In the genomic region with DNA sequence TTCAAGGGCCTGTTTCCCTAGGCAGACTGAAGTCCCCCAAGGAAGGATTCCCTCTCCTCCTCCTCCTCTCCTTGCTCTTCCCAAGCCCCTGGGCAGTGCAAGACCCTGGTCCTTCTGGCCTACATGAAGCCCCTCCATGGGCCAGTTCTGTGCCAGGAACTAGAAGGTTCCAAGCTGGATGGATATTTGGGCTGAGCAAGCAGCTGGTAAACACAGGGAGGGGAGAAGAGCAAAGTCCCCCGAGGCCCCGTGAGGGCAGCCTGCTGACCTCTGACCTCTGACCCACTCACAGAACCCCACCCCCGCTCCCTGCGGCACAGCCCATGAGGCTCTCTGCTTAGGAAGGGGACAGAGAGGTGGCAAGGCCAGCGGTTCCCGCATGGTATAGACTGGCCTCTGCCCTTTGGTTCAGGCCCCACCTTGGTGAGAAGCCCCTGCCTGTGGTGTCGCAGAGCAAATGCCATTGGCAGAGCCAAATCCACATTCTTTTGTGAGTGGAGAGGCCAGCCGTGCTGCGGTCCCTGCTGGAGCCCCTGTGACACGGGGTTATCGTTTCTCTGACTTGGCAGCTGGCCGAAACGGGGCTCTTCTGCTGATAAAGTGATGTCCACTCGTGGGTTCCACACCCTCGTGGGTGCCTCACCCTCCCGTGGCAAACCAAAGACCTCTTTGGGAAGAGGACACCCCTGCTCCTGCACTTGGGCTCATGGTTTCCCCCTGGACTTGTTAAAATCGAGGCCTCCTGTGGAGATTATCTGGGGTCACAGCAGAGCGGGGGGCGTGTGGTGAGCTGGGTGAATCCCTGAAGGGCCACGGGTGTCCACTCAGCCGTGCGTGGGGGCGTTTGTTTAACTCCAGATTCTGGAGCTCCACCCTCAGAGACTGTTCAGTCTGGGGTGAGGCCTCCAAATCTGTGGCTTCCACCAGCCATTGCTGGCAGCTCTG, we compare ENCODE assay signal across 18 cellular contexts. TPM values are rescaled to one million over a fixed set of nuclear protein-coding genes. Genes with fewer than 3 reads are reported as not detected.
A peak's percentile ranks its signal among the peaks of the same experiment; 100 is the strongest.
DNase-seq lines count a peak whose midpoint lies in the region; TF ChIP-seq lines count a peak whose summit lies in the region.
"Had no signal": no experiment of that assay in that cellular context is flagged by ENCODE, and none has a peak within 500 bp of the region (broad histone marks: within the 10 kb centered on the region; RNA-seq: fewer than 3 reads in every experiment).

No MANE protein-coding gene starts in this region.

- TF ChIP-seq RAD21 in liver (IDR thresholded peaks at IDR 0.05): no peak

- DNase-seq in spleen (peak; percentile 69), NCI-H69 (lab: John Stamatoyannopoulos, UW) (no peak), T-helper 9 cell (no peak), HUDEP-2 (lab: John Stamatoyannopoulos, UW; ENCODE audit: unreplicated experiment in 76 of 76) (no peak)
- DNase-seq: ACHN, GDM1, MM.1S, NCI-H1092, NCI-H2081, NCI-H2171 treated with DMSO at 0.1 percent for 48 hours, NCI-H446, NCI-H526 treated with DMSO at 0.1 percent for 48 hours had no signal

- H3K27me3 Mint-ChIP-seq in brain: peaks cover 6% of the 10 kb centered on the region

- TF ChIP-seq CTCF in HEK293 (tag by site-specific recombination; IDR thresholded peaks at IDR 0.05) (no peak), brain (conservative IDR thresholded peaks at IDR 0.05) (no peak), liver (IDR thresholded peaks at IDR 0.05; ENCODE audit: low read depth, low read length, missing input control) (no peak), spleen (IDR thresholded peaks at IDR 0.05 in 8 of 11, conservative IDR thresholded peaks at IDR 0.05 in 3 of 11) (no peak)

- H3K27ac ChIP-seq in HEK293 (ENCODE audit: extremely low read depth, low read depth, low read length): no peak overlapping the region
- peak overlapping the region; percentile 89 to 94 for H3K27ac ChIP-seq in liver (ENCODE audit: low read depth in 1 of 2, low read length in 2 of 2)
- H3K27ac ChIP-seq in spleen: no peak overlapping the region
- H3K27ac ChIP-seq: C4-2B had no signal

- intact Hi-C loops in spleen (cut with DNase I; ENCODE audit: low total_unique reads): no loop called here

- peaks cover 46% of the 10 kb centered on the region for H3K4me1 Mint-ChIP-seq in brain

- H3K27ac Mint-ChIP-seq in brain: peak overlapping the region in 3 of 5 experiments; percentile 82 to 94 (median 83)

- H3K9ac ChIP-seq in liver (ENCODE audit: low read depth in 1 of 2, low read length in 2 of 2): peak overlapping the region; percentile 30 to 35

- WGBS in liver: 44% methylated on average over 23 of the region's 23 CpGs
- WGBS in spleen, 5 donors: 67 to 82% (median 76%) methylated on average over 13 to 23 of the region's 23 CpGs

- peak overlapping the region in 4 of 5 experiments; percentile 49 to 67 (median 60) for H3K4me3 Mint-ChIP-seq in brain

- H3K9me3 ChIP-seq in HEK293 (ENCODE audit: control insufficient read depth, insufficient read depth, low read depth, low read length): no peaks in the 10 kb centered on the region
- H3K9me3 ChIP-seq in liver (ENCODE audit: control insufficient read depth in 4 of 4, low read length in 3 of 4): no peaks in the 10 kb centered on the region
- no peaks in the 10 kb centered on the region for H3K9me3 ChIP-seq in spleen
- H3K9me3 ChIP-seq: HAP-1 had no signal

- no peaks in the 10 kb centered on the region for H3K36me3 Mint-ChIP-seq in brain

- no peak for TF ChIP-seq POLR2A in spleen (IDR thresholded peaks at IDR 0.05)

- no peaks in the 10 kb centered on the region for H3K36me3 ChIP-seq in HEK293 (ENCODE audit: control insufficient read depth in 2 of 2, insufficient read depth in 1 of 2, low read length in 2 of 2)
- no peaks in the 10 kb centered on the region for H3K36me3 ChIP-seq in liver (ENCODE audit: control insufficient read depth in 4 of 4, insufficient read depth in 3 of 4, low read depth in 1 of 4, low read length in 3 of 4)
- no peaks in the 10 kb centered on the region for H3K36me3 ChIP-seq in spleen
- H3K36me3 ChIP-seq: HAP-1 had no signal

- CTCF ChIA-PET in HEK293 (lab: Yijun Ruan, JAX): interaction anchor here (1.0 to 1.4 kb wide), 2 partner anchors 18 to 54 kb away, joined by 5 read pairs; no protein-coding TSS in a partner anchor

- H3K27me3 ChIP-seq in liver (ENCODE audit: control insufficient read depth in 4 of 4, insufficient read depth in 4 of 4, low read length in 3 of 4): no peaks in the 10 kb centered on the region
- peaks cover 4 to 95% (median 25%) of the 10 kb centered on the region in 7 donors for H3K27me3 ChIP-seq in spleen (replicated peaks in 1 of 7)

- H3K4me1 ChIP-seq in HEK293 (ENCODE audit: control insufficient read depth, insufficient read depth, low read length) (no peaks in the 10 kb centered on the region), liver (ENCODE audit: control insufficient read depth in 4 of 4, insufficient read depth in 4 of 4, low read length in 3 of 4) (peaks cover 10 to 91% (median 57%) of the 10 kb centered on the region in 4 donors), spleen (peaks cover 0 to 32% (median 11%) of the 10 kb centered on the region in 6 donors)
- H3K4me1 ChIP-seq: HAP-1 had no signal

- POLR2A ChIA-PET in HEK293 (lab: Yijun Ruan, JAX): no interaction called here

- H3K4me3 ChIP-seq in HEK293 (ENCODE audit: low read depth, low read length) (no peak overlapping the region), liver (ENCODE audit: low read depth in 1 of 3, low read length in 3 of 3) (peak overlapping the region in 2 of 3 donors; percentile 44 to 58), spleen (no peak overlapping the region)
- H3K4me3 ChIP-seq: HAP-1 had no signal

- peaks cover 0 to 2% (median 0%) of the 10 kb centered on the region in 5 experiments for H3K9me3 Mint-ChIP-seq in brain

TF ChIP-seq in HEK293, 187 proteins besides CTCF, POLR2A, EP300 and RAD21:
- TF ChIP-seq BCL11A (tag by site-specific recombination; IDR thresholded peaks at IDR 0.05; ENCODE audit: low read depth) (peak; percentile 85), ZNF140 (tag by site-specific recombination; IDR thresholded peaks at IDR 0.05) (no peak), ZNF837 (tag by site-specific recombination; IDR thresholded peaks at IDR 0.05) (no peak)

TF ChIP-seq in liver, 16 proteins besides CTCF, POLR2A, EP300 and RAD21:
- TF ChIP-seq, protein P1, sequence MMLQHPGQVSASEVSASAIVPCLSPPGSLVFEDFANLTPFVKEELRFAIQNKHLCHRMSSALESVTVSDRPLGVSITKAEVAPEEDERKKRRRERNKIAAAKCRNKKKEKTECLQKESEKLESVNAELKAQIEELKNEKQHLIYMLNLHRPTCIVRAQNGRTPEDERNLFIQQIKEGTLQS (IDR thresholded peaks at IDR 0.05): no peak
- TF ChIP-seq NR2F2 (IDR thresholded peaks at IDR 0.05) (peak; percentile 96), HNF4G (IDR thresholded peaks at IDR 0.05) (peak; percentile 76), HNF4A (conservative IDR thresholded peaks at IDR 0.05) (peak; percentile 76 to 89), RXRA (IDR thresholded peaks at IDR 0.05) (peak; percentile 86 to 94), JUND (IDR thresholded peaks at IDR 0.05) (no peak), SP1 (IDR thresholded peaks at IDR 0.05) (peak; percentile 77)
TF ChIP-seq in liver: peak in this region for 5.

RNA-seq across cellular contexts. Expression of a gene that starts 2.1 kb away (rescaled TPM):
- 6.4 TPM for polyA plus RNA-seq in brain (ENCODE audit: insufficient read depth, low read depth, low replicate concordance)
- total RNA-seq in liver: 10 to 100 TPM in 1 of 2 donors, not detected in 1; 23.3 TPM
- 1 to 10 TPM; 3.2 to 6.4 TPM for polyA plus RNA-seq in liver
- 10 to 100 TPM in 1 of 7 donors, 1 to 10 TPM in 4, under 1 TPM in 2; 0.74 to 13.8 (median 1.7) TPM for total RNA-seq in spleen
- under 1 TPM in 2 of 3 donors, not detected in 1; 0.15 to 0.86 TPM for polyA plus RNA-seq in spleen
- total RNA-seq: LHCN-M2 had no signal

Comparison
In these comparisons a context has a peak if more than half of its experiments do, and no peak if none do; other contexts are left out.
1. H3K27ac ChIP-seq: peak in liver (2 of 2); none in HEK293 (single experiment) and spleen (0 of 8).
2. H3K4me3 ChIP-seq: peak in liver (2 of 3); none in HEK293 (single experiment) and spleen (0 of 8).